ENCODE assay signal across 1 cellular context in genomic region chr2:100882645-100883613, GRCh38.
TF ChIP-seq lines count a peak whose summit lies in the region.

No MANE protein-coding gene starts in this region.

TF ChIP-seq in HepG2, 621 proteins besides CTCF, POLR2A, EP300 and RAD21 (continued from another document and continues in another):
- TF ChIP-seq RNF2 (conservative IDR thresholded peaks at IDR 0.05; ENCODE audit: low read depth), result 0 out of 2 replicates have a peak, but pooled peaks have one; percentile 26
- TF ChIP-seq HES4 (CRISPR knock-in tag; IDR thresholded peaks at IDR 0.05; ENCODE audit: borderline replicate concordance), result no peak
- TF ChIP-seq SETDB1 (CRISPR knock-in tag; IDR thresholded peaks at IDR 0.05; ENCODE audit: borderline replicate concordance), result no peak
- no peak for TF ChIP-seq FIP1L1 (IDR thresholded peaks at IDR 0.05; ENCODE audit: borderline replicate concordance, insufficient read depth, low read depth, low read length)
- TF ChIP-seq REXO4 (CRISPR knock-in tag; IDR thresholded peaks at IDR 0.05; ENCODE audit: borderline replicate concordance), result no peak
- TF ChIP-seq SP5 (CRISPR knock-in tag; IDR thresholded peaks at IDR 0.05; ENCODE audit: borderline replicate concordance, low read depth), result peak; percentile 64; the same call in 1 of the 2 replicates
- 0 out of 2 replicates have a peak, but pooled peaks have one; percentile 25 for TF ChIP-seq DRAP1 (CRISPR knock-in tag; IDR thresholded peaks at IDR 0.05)
- TF ChIP-seq ZNF143 (CRISPR knock-in tag; IDR thresholded peaks at IDR 0.05), result peak; percentile 25; the same call in 1 of the 2 replicates
- peak; percentile 51; the same call in 1 of the 2 replicates for TF ChIP-seq SOX13 (IDR thresholded peaks at IDR 0.05)
- TF ChIP-seq SOX13 (CRISPR knock-in tag; conservative IDR thresholded peaks at IDR 0.05 in 1 of 2, IDR thresholded peaks at IDR 0.05 in 1 of 2), result peak in 1 of 2 experiments; percentile 84; a peak in 2 of 4 replicates
- peak; percentile 97 for TF ChIP-seq THRA (CRISPR knock-in tag; IDR thresholded peaks at IDR 0.05; ENCODE audit: borderline replicate concordance)
- TF ChIP-seq ZNF326 (CRISPR knock-in tag; IDR thresholded peaks at IDR 0.05; ENCODE audit: borderline replicate concordance), result no peak
- no peak for TF ChIP-seq MIXL1 (CRISPR knock-in tag; IDR thresholded peaks at IDR 0.05)
- TF ChIP-seq DPF2 (CRISPR knock-in tag; IDR thresholded peaks at IDR 0.05; ENCODE audit: borderline replicate concordance, low read depth), result no peak; the same call in 1 of the 2 replicates
- peak; percentile 39; the same call in 1 of the 2 replicates for TF ChIP-seq EHMT2 (IDR thresholded peaks at IDR 0.05; ENCODE audit: borderline replicate concordance, low read depth, low read length)
- TF ChIP-seq RFXAP (CRISPR knock-in tag; IDR thresholded peaks at IDR 0.05; ENCODE audit: borderline replicate concordance), result no peak
- TF ChIP-seq, protein P1, sequence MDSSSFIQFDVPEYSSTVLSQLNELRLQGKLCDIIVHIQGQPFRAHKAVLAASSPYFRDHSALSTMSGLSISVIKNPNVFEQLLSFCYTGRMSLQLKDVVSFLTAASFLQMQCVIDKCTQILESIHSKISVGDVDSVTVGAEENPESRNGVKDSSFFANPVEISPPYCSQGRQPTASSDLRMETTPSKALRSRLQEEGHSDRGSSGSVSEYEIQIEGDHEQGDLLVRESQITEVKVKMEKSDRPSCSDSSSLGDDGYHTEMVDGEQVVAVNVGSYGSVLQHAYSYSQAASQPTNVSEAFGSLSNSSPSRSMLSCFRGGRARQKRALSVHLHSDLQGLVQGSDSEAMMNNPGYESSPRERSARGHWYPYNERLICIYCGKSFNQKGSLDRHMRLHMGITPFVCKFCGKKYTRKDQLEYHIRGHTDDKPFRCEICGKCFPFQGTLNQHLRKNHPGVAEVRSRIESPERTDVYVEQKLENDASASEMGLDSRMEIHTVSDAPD (CRISPR knock-in tag; IDR thresholded peaks at IDR 0.05), result peak; percentile 92; the same call in 1 of the 2 replicates
- TF ChIP-seq, protein P2, sequence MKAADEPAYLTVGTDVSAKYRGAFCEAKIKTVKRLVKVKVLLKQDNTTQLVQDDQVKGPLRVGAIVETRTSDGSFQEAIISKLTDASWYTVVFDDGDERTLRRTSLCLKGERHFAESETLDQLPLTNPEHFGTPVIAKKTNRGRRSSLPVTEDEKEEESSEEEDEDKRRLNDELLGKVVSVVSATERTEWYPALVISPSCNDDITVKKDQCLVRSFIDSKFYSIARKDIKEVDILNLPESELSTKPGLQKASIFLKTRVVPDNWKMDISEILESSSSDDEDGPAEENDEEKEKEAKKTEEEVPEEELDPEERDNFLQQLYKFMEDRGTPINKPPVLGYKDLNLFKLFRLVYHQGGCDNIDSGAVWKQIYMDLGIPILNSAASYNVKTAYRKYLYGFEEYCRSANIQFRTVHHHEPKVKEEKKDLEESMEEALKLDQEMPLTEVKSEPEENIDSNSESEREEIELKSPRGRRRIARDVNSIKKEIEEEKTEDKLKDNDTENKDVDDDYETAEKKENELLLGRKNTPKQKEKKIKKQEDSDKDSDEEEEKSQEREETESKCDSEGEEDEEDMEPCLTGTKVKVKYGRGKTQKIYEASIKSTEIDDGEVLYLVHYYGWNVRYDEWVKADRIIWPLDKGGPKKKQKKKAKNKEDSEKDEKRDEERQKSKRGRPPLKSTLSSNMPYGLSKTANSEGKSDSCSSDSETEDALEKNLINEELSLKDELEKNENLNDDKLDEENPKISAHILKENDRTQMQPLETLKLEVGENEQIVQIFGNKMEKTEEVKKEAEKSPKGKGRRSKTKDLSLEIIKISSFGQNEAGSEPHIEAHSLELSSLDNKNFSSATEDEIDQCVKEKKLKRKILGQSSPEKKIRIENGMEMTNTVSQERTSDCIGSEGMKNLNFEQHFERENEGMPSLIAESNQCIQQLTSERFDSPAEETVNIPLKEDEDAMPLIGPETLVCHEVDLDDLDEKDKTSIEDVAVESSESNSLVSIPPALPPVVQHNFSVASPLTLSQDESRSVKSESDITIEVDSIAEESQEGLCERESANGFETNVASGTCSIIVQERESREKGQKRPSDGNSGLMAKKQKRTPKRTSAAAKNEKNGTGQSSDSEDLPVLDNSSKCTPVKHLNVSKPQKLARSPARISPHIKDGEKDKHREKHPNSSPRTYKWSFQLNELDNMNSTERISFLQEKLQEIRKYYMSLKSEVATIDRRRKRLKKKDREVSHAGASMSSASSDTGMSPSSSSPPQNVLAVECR (CRISPR knock-in tag; IDR thresholded peaks at IDR 0.05; ENCODE audit: borderline replicate concordance), result peak; percentile 35; the same call in 1 of the 2 replicates
- TF ChIP-seq, protein P3, sequence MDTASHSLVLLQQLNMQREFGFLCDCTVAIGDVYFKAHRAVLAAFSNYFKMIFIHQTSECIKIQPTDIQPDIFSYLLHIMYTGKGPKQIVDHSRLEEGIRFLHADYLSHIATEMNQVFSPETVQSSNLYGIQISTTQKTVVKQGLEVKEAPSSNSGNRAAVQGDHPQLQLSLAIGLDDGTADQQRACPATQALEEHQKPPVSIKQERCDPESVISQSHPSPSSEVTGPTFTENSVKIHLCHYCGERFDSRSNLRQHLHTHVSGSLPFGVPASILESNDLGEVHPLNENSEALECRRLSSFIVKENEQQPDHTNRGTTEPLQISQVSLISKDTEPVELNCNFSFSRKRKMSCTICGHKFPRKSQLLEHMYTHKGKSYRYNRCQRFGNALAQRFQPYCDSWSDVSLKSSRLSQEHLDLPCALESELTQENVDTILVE (CRISPR knock-in tag; IDR thresholded peaks at IDR 0.05), result peak; percentile 64; the same call in 1 of the 2 replicates
- TF ChIP-seq GABPB1 (CRISPR knock-in tag; IDR thresholded peaks at IDR 0.05), result no peak; the same call in 1 of the 2 replicates
- TF ChIP-seq ISX (CRISPR knock-in tag; conservative IDR thresholded peaks at IDR 0.05), result no peak
- TF ChIP-seq ZNF816 (CRISPR knock-in tag; IDR thresholded peaks at IDR 0.05; ENCODE audit: borderline replicate concordance), result no peak
- no peak for TF ChIP-seq KMT2A (CRISPR knock-in tag; IDR thresholded peaks at IDR 0.05)
- TF ChIP-seq SAP130 (CRISPR knock-in tag; IDR thresholded peaks at IDR 0.05; ENCODE audit: low read depth), result peak; percentile 92
- no peak for TF ChIP-seq ZNF558 (CRISPR knock-in tag; IDR thresholded peaks at IDR 0.05; ENCODE audit: borderline replicate concordance)
- peak; percentile 49; the same call in 1 of the 2 replicates for TF ChIP-seq DMAP1 (CRISPR knock-in tag; IDR thresholded peaks at IDR 0.05)
- TF ChIP-seq SMARCC2 (IDR thresholded peaks at IDR 0.05), result peak; percentile 56; the same call in 1 of the 2 replicates
- TF ChIP-seq HNF4A (CRISPR knock-in tag; IDR thresholded peaks at IDR 0.05), result peak; percentile 97
- TF ChIP-seq, protein P4, sequence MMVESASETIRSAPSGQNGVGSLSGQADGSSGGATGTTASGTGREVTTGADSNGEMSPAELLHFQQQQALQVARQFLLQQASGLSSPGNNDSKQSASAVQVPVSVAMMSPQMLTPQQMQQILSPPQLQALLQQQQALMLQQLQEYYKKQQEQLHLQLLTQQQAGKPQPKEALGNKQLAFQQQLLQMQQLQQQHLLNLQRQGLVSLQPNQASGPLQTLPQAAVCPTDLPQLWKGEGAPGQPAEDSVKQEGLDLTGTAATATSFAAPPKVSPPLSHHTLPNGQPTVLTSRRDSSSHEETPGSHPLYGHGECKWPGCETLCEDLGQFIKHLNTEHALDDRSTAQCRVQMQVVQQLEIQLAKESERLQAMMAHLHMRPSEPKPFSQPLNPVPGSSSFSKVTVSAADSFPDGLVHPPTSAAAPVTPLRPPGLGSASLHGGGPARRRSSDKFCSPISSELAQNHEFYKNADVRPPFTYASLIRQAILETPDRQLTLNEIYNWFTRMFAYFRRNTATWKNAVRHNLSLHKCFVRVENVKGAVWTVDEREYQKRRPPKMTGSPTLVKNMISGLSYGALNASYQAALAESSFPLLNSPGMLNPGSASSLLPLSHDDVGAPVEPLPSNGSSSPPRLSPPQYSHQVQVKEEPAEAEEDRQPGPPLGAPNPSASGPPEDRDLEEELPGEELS (CRISPR knock-in tag; IDR thresholded peaks at IDR 0.05), result peak; percentile 38; the same call in 1 of the 2 replicates
- no peak for TF ChIP-seq SRSF9 (IDR thresholded peaks at IDR 0.05; ENCODE audit: borderline replicate concordance, insufficient read depth, low read depth, low read length, poor library complexity, severe bottlenecking)
- TF ChIP-seq ARID3A (IDR thresholded peaks at IDR 0.05; ENCODE audit: low read depth, low read length), result peak; percentile 92
- no peak for TF ChIP-seq ARNT2 (CRISPR knock-in tag; IDR thresholded peaks at IDR 0.05; ENCODE audit: low read depth)
- peak; percentile 60; the same call in 1 of the 2 replicates for TF ChIP-seq ZNF136 (CRISPR knock-in tag; IDR thresholded peaks at IDR 0.05; ENCODE audit: low read depth)
- TF ChIP-seq GATAD2A (CRISPR knock-in tag; IDR thresholded peaks at IDR 0.05), result peak; percentile 98
- peak; percentile 90 for TF ChIP-seq HNF4G (IDR thresholded peaks at IDR 0.05; ENCODE audit: borderline replicate concordance, low read depth, low read length)
- peak; percentile 83; the same call in 1 of the 2 replicates for TF ChIP-seq HNF4G (CRISPR knock-in tag; IDR thresholded peaks at IDR 0.05; ENCODE audit: borderline replicate concordance, low read depth)
- no peak for TF ChIP-seq IKZF4 (CRISPR knock-in tag; IDR thresholded peaks at IDR 0.05; ENCODE audit: borderline replicate concordance, low read depth, not compliant biosample characterization)
- TF ChIP-seq ZSCAN12 (CRISPR knock-in tag; IDR thresholded peaks at IDR 0.05), result no peak
- TF ChIP-seq ZNF251 (CRISPR knock-in tag; IDR thresholded peaks at IDR 0.05), result no peak
- TF ChIP-seq, protein P5, sequence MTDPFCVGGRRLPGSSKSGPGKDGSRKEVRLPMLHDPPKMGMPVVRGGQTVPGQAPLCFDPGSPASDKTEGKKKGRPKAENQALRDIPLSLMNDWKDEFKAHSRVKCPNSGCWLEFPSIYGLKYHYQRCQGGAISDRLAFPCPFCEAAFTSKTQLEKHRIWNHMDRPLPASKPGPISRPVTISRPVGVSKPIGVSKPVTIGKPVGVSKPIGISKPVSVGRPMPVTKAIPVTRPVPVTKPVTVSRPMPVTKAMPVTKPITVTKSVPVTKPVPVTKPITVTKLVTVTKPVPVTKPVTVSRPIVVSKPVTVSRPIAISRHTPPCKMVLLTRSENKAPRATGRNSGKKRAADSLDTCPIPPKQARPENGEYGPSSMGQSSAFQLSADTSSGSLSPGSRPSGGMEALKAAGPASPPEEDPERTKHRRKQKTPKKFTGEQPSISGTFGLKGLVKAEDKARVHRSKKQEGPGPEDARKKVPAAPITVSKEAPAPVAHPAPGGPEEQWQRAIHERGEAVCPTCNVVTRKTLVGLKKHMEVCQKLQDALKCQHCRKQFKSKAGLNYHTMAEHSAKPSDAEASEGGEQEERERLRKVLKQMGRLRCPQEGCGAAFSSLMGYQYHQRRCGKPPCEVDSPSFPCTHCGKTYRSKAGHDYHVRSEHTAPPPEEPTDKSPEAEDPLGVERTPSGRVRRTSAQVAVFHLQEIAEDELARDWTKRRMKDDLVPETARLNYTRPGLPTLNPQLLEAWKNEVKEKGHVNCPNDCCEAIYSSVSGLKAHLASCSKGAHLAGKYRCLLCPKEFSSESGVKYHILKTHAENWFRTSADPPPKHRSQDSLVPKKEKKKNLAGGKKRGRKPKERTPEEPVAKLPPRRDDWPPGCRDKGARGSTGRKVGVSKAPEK (CRISPR knock-in tag; IDR thresholded peaks at IDR 0.05; ENCODE audit: borderline replicate concordance), result no peak
- 0 out of 2 replicates have a peak, but pooled peaks have one; percentile 42 for TF ChIP-seq ZNF205 (CRISPR knock-in tag; IDR thresholded peaks at IDR 0.05)
- TF ChIP-seq ADNP (CRISPR knock-in tag; IDR thresholded peaks at IDR 0.05), result no peak
- TF ChIP-seq ZNF629 (CRISPR knock-in tag; conservative IDR thresholded peaks at IDR 0.05), result no peak
- TF ChIP-seq ZNF749 (CRISPR knock-in tag; IDR thresholded peaks at IDR 0.05; ENCODE audit: borderline replicate concordance), result no peak
- TF ChIP-seq AHR (CRISPR knock-in tag; IDR thresholded peaks at IDR 0.05), result no peak; the same call in 1 of the 2 replicates
- peak; percentile 45; the same call in 1 of the 2 replicates for TF ChIP-seq ETV5 (CRISPR knock-in tag; IDR thresholded peaks at IDR 0.05; ENCODE audit: borderline replicate concordance)
- no peak for TF ChIP-seq MTF2 (CRISPR knock-in tag; IDR thresholded peaks at IDR 0.05; ENCODE audit: borderline replicate concordance)
- TF ChIP-seq ATF1 (CRISPR knock-in tag; IDR thresholded peaks at IDR 0.05), result no peak
- 0 out of 2 replicates have a peak, but pooled peaks have one; percentile 74 for TF ChIP-seq SMYD3 (CRISPR knock-in tag; IDR thresholded peaks at IDR 0.05)
- TF ChIP-seq SP2 (CRISPR knock-in tag; IDR thresholded peaks at IDR 0.05), result no peak
- TF ChIP-seq ZNF564 (CRISPR knock-in tag; IDR thresholded peaks at IDR 0.05), result no peak
- TF ChIP-seq, protein P6, sequence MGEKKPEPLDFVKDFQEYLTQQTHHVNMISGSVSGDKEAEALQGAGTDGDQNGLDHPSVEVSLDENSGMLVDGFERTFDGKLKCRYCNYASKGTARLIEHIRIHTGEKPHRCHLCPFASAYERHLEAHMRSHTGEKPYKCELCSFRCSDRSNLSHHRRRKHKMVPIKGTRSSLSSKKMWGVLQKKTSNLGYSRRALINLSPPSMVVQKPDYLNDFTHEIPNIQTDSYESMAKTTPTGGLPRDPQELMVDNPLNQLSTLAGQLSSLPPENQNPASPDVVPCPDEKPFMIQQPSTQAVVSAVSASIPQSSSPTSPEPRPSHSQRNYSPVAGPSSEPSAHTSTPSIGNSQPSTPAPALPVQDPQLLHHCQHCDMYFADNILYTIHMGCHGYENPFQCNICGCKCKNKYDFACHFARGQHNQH (CRISPR knock-in tag; IDR thresholded peaks at IDR 0.05), result peak; percentile 94
